10 cellular contexts compared by ENCODE assay signal in the genomic region with DNA sequence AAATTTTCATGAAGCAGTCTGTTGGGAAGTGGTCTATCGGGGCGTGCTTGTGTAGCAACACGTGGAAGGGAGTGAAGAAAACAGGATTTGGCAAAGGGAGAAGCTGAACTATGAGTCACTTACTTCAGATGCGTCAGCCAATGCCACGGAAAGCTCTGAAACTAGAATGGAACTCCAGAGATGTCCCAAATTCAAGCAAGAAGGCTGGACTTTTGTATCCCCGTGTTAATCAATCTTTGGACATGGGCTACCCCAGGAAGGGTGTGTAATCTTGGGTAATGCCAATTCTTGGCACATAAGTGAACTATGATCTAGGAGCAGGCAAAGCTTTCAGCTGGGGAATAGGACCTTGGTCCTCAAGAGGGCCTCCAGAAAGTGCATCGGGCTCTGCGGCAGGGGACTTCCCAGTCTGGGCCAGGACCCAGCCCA.
A peak's percentile ranks its signal among the peaks of the same experiment; 100 is the strongest.
DNase-seq lines count a peak whose midpoint lies in the region; ATAC-seq and TF ChIP-seq lines count a peak whose summit lies in the region.
"Had no signal": no experiment of that assay in that cellular context is flagged by ENCODE, and none has a peak within 500 bp of the region (broad histone marks: within the 10 kb centered on the region; RNA-seq: fewer than 3 reads in every experiment).

No MANE protein-coding gene starts in this region.

- no peak overlapping the region for H3K4me3 ChIP-seq in skeletal muscle cell (ENCODE audit: low read depth, low read length)

- ATAC-seq in SK-N-SH treated with all-trans-retinoic acid at 6 μM for 48 hours (peak; percentile 72), GM18909 (IDR thresholded peaks at IDR 0.05; ENCODE audit: poor library complexity, unreplicated experiment) (no peak)
- ATAC-seq: HCT116 had no signal

- DNase-seq in GM03348 (ENCODE audit: low spot score) (peak; percentile 65), fibroblast of the conjunctiva (ENCODE audit: low read depth) (peak; percentile 68), skeletal muscle cell (ENCODE audit: low read depth) (peak; percentile 80), DMS53 treated with DMSO at 0.1 percent for 48 hours (lab: John Stamatoyannopoulos, UW; ENCODE audit: unreplicated experiment) (no peak), DMS153 treated with DMSO at 0.1 percent for 48 hours (lab: John Stamatoyannopoulos, UW; ENCODE audit: unreplicated experiment) (no peak)
- DNase-seq in stimulated activated naive CD4-positive, alpha-beta T cell (lab: John Stamatoyannopoulos, UW): no peak
- DNase-seq: effector CD8-positive, alpha-beta T cell had no signal

TF ChIP-seq in SK-N-SH treated with all-trans-retinoic acid at 6 μM for 48 hours, 23 proteins besides CTCF, POLR2A, EP300 and RAD21:
- TF ChIP-seq, protein P1, sequence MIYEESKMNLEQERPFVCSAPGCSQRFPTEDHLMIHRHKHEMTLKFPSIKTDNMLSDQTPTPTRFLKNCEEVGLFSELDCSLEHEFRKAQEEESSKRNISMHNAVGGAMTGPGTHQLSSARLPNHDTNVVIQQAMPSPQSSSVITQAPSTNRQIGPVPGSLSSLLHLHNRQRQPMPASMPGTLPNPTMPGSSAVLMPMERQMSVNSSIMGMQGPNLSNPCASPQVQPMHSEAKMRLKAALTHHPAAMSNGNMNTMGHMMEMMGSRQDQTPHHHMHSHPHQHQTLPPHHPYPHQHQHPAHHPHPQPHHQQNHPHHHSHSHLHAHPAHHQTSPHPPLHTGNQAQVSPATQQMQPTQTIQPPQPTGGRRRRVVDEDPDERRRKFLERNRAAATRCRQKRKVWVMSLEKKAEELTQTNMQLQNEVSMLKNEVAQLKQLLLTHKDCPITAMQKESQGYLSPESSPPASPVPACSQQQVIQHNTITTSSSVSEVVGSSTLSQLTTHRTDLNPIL (CRISPR knock-in tag; IDR thresholded peaks at IDR 0.05; ENCODE audit: low read depth): no peak
- TF ChIP-seq ZFP3 (CRISPR knock-in tag; IDR thresholded peaks at IDR 0.05): no peak
- 0 out of 2 replicates have a peak, but pooled peaks have one; percentile 10 for TF ChIP-seq OSR1 (CRISPR knock-in tag; IDR thresholded peaks at IDR 0.05)

Comparison
In these comparisons a context has a peak if more than half of its experiments do, and no peak if none do; other contexts are left out.
1. DNase-seq: peak in GM03348 (single experiment), fibroblast of the conjunctiva (single experiment) and skeletal muscle cell (single experiment); none in DMS53 treated with DMSO at 0.1 percent for 48 hours (single experiment), DMS153 treated with DMSO at 0.1 percent for 48 hours (single experiment) and stimulated activated naive CD4-positive, alpha-beta T cell (0 of 6).